8 cellular contexts compared by ENCODE assay signal in the genomic region with DNA sequence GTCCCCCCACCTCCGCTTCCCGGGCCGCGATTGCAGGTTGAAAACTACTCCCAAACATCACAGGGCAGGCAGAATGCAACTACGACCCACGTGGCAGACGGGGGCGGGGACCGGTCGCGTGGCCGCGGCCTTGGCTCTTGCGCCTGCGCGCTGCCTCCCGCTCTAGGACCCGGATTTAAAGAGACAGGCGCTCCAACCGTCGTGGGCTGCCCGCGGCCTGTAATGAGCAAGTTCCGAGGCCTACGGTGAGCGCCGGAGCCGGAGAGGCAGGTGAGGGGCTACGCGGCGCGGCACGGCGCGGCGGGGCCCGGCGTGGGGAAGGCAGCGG. TPM values are rescaled to one million over a fixed set of nuclear protein-coding genes. Genes with fewer than 3 reads are reported as not detected.
A peak's percentile ranks its signal among the peaks of the same experiment; 100 is the strongest.
DNase-seq lines count a peak whose midpoint lies in the region; ATAC-seq lines count a peak whose summit lies in the region.

A gene (plus strand): TSS at position 160 of the 328 bp plus-strand sequence. CDS start 2,494 bp downstream, outside the sequence.

- H3K36me3 ChIP-seq in BLaER1 treated with 17β-estradiol and CSF1 and Interleukin-3, amounts not matched to agents 10 nM and 100 nM = peaks cover 7 to 30% (median 24%) of the 10 kb centered on the region in 11 experiments; a peak in 17 of 22 replicates

- ATAC-seq in GM19372 (IDR thresholded peaks at IDR 0.05; ENCODE audit: low read depth, unreplicated experiment) = peak; percentile 73
- peak; percentile 81 for ATAC-seq in HG03521 (IDR thresholded peaks at IDR 0.05; ENCODE audit: unreplicated experiment)
- ATAC-seq in left lobe of liver = peak; percentile 89

- DNase-seq in NCI-H748 (lab: John Stamatoyannopoulos, UW; ENCODE audit: unreplicated experiment) (peak; percentile 94), dedifferentiated amniotic fluid mesenchymal stem cell (ENCODE audit: extremely low spot score) (peak; percentile 92), left lobe of liver (ENCODE audit: low spot score) (peak; percentile 95)
- peak; percentile 92 for DNase-seq in activated CD4-positive, alpha-beta T cell treated with anti-CD3 and anti-CD28 coated beads, Interleukin-2, amount 50 U/mL, for 1 hour
- DNase-seq in stimulated activated CD4-positive, alpha-beta T cell treated with anti-CD3 and anti-CD28 coated beads, Interleukin-2, amount 100 ng/mL, for 24 hours = peak; percentile 95 to 96

- no peaks in the 10 kb centered on the region; a peak in 1 of 22 replicates for H4K20me1 ChIP-seq in BLaER1 treated with 17β-estradiol and CSF1 and Interleukin-3, amounts not matched to agents 10 nM and 100 nM

- H3K4me2 ChIP-seq in BLaER1 treated with 17β-estradiol and CSF1 and Interleukin-3, amounts not matched to agents 10 nM and 100 nM = peak within 1 kb of the TSS; percentile 78 to 95 (median 86)

- peaks cover 22 to 44% (median 36%) of the 10 kb centered on the region in 10 experiments for H3K4me1 ChIP-seq in BLaER1 treated with 17β-estradiol and CSF1 and Interleukin-3, amounts not matched to agents 10 nM and 100 nM

- peak within 1 kb of the TSS; percentile 92 to 100 (median 99) for H3K27ac ChIP-seq in BLaER1 treated with 17β-estradiol and CSF1 and Interleukin-3, amounts not matched to agents 10 nM and 100 nM

- no peaks in the 10 kb centered on the region for H3K27me3 ChIP-seq in BLaER1 treated with 17β-estradiol and CSF1 and Interleukin-3, amounts not matched to agents 10 nM and 100 nM

- H3K4me3 ChIP-seq in BLaER1 treated with 17β-estradiol and CSF1 and Interleukin-3, amounts not matched to agents 10 nM and 100 nM = peak within 1 kb of the TSS; percentile 71 to 90 (median 82)

- H3K9me3 ChIP-seq in BLaER1 treated with 17β-estradiol and CSF1 and Interleukin-3, amounts not matched to agents 10 nM and 100 nM (replicated peaks in 1 of 11) = no peaks in the 10 kb centered on the region

- peak within 1 kb of the TSS; percentile 95 to 100 (median 98) for H3K9ac ChIP-seq in BLaER1 treated with 17β-estradiol and CSF1 and Interleukin-3, amounts not matched to agents 10 nM and 100 nM

RNA-seq across cellular contexts. Expression of the gene that starts here (rescaled TPM):
- total RNA-seq in left lobe of liver = 16.3 TPM

Comparison
In these comparisons a context has a peak if more than half of its experiments do, and no peak if none do; other contexts are left out.
1. Peak in every context shown above with its lines: DNase-seq, ATAC-seq, H3K4me3 ChIP-seq and H3K27ac ChIP-seq.